Comparison of ENCODE assay signal across 10 cellular contexts in genomic region chr6:149043476-149044130, GRCh38.
DNase-seq lines count a peak whose midpoint lies in the region; ATAC-seq and TF ChIP-seq lines count a peak whose summit lies in the region.
"Had no signal": no experiment of that assay in that cellular context is flagged by ENCODE, and none has a peak within 500 bp of the region (broad histone marks: within the 10 kb centered on the region; RNA-seq: fewer than 3 reads in every experiment).

No MANE protein-coding gene starts in this region.

- H3F3A ChIP-seq in PC-9 (ENCODE audit: insufficient read depth, low read depth) = no peaks in the 10 kb centered on the region

- no TSS peak for BruUV-seq in PC-9 (replicated peaks; lab: Mats Ljungman, UMichigan)

- H3K27me3 Mint-ChIP-seq in activated T-helper 1 cell treated with anti-CD3 and anti-CD28 coated beads, Interleukin-12 subunit alpha, Interleukin-12 subunit beta, Interleukin-2, Interleukin-4 antibody, amounts not matched to agents 30 ng/mL and 10 ng/mL and 1 ng/mL, durations not matched to agents 14 hours and 24 hours and 36 hours (ENCODE audit: insufficient read depth) = no peaks in the 10 kb centered on the region

- DNase-seq in AG04450 (ENCODE audit: low read depth, low spot score) (no peak), GM10248 (ENCODE audit: extremely low spot score) (no peak), PC-9 (peak in 1 of 2 experiments; percentile 2), epithelial cell of proximal tubule (ENCODE audit: low read depth) (no peak), RKO (ENCODE audit: low spot score) (no peak)
- no peak for DNase-seq in activated T-helper 1 cell treated with anti-CD3 and anti-CD28 coated beads, Interleukin-12 subunit alpha, Interleukin-12 subunit beta, Interleukin-2, Interleukin-4 antibody, amounts not matched to agents 30 ng/mL and 10 ng/mL and 1 ng/mL, durations not matched to agents 14 hours and 24 hours and 36 hours (ENCODE audit: low spot score)
- DNase-seq: cortex of kidney had no signal

- H3K9me3 Mint-ChIP-seq in activated T-helper 1 cell treated with anti-CD3 and anti-CD28 coated beads, Interleukin-12 subunit alpha, Interleukin-12 subunit beta, Interleukin-2, Interleukin-4 antibody, amounts not matched to agents 30 ng/mL and 10 ng/mL and 1 ng/mL, durations not matched to agents 14 hours and 24 hours and 36 hours = no peaks in the 10 kb centered on the region

- H3K9me2 ChIP-seq in PC-9 (ENCODE audit: insufficient read depth) = no peaks in the 10 kb centered on the region

- H3K27ac ChIP-seq in AG04450 (ENCODE audit: low read depth, low read length) (no peak overlapping the region), PC-9 (no peak overlapping the region)
- H3K27ac ChIP-seq: upper lobe of left lung had no signal

- ATAC-seq in HG02884 (IDR thresholded peaks at IDR 0.05; ENCODE audit: unreplicated experiment) = no peak
- ATAC-seq in GM21576 (IDR thresholded peaks at IDR 0.05; ENCODE audit: unreplicated experiment) = no peak

- peaks cover 2% of the 10 kb centered on the region for H3K36me3 Mint-ChIP-seq in activated T-helper 1 cell treated with anti-CD3 and anti-CD28 coated beads, Interleukin-12 subunit alpha, Interleukin-12 subunit beta, Interleukin-2, Interleukin-4 antibody, amounts not matched to agents 30 ng/mL and 10 ng/mL and 1 ng/mL, durations not matched to agents 14 hours and 24 hours and 36 hours (ENCODE audit: low read depth)

- no peaks in the 10 kb centered on the region for H3K27me3 ChIP-seq in AG04450 (ENCODE audit: control insufficient read depth, insufficient read depth, low read length)
- H3K27me3 ChIP-seq in PC-9 (ENCODE audit: insufficient read depth, low read depth) = no peaks in the 10 kb centered on the region
- H3K27me3 ChIP-seq: upper lobe of left lung had no signal

- no peaks in the 10 kb centered on the region for H4K20me1 ChIP-seq in PC-9 (ENCODE audit: insufficient read depth)

- peak; percentile 34 for TF ChIP-seq CTCF in AG04450 (IDR thresholded peaks at IDR 0.05; ENCODE audit: low read depth, low read length)
- peak; percentile 31 for TF ChIP-seq CTCF in GM10248 (IDR thresholded peaks at IDR 0.05; ENCODE audit: control extremely low read depth, extremely low read depth, low read depth, missing control alignments)
- TF ChIP-seq CTCF in PC-9 (conservative IDR thresholded peaks at IDR 0.05) = 0 out of 2 replicates have a peak, but pooled peaks have one; percentile 21
- peak; percentile 52 for TF ChIP-seq CTCF in epithelial cell of proximal tubule (conservative IDR thresholded peaks at IDR 0.05; ENCODE audit: low read depth, low read length)

- no peak overlapping the region for H3K27ac Mint-ChIP-seq in activated T-helper 1 cell treated with anti-CD3 and anti-CD28 coated beads, Interleukin-12 subunit alpha, Interleukin-12 subunit beta, Interleukin-2, Interleukin-4 antibody, amounts not matched to agents 30 ng/mL and 10 ng/mL and 1 ng/mL, durations not matched to agents 14 hours and 24 hours and 36 hours

- H3K79me2 ChIP-seq in PC-9 (ENCODE audit: low read depth) = no peaks in the 10 kb centered on the region

- H3K9me3 ChIP-seq in AG04450 (ENCODE audit: control insufficient read depth, insufficient read depth, low read length) = peaks cover 3% of the 10 kb centered on the region; the same call in 1 of the 2 replicates
- no peaks in the 10 kb centered on the region for H3K9me3 ChIP-seq in PC-9 (ENCODE audit: insufficient read depth, low read depth)
- H3K9me3 ChIP-seq: upper lobe of left lung had no signal

- CTCF ChIA-PET in AG04450 (lab: Charles Lee) (interaction anchor here (1.7 kb wide), 1 partner anchor 389 kb away, joined by 4 read pairs; no protein-coding TSS in a partner anchor), GM10248 (lab: Yijun Ruan, JAX) (interaction anchor here (1.0 to 5.7 kb wide), 9 partner anchors 10 to 431 kb away, joined by 3 to 59 read pairs (median 4); no protein-coding TSS in a partner anchor), PC-9 (lab: Charles Lee) (no interaction called here)

- no peak overlapping the region for H2AFZ ChIP-seq in PC-9

- intact Hi-C loops in PC-9 (cut with micrococcal nuclease; ENCODE audit: unreplicated experiment) = no loop called here
- intact Hi-C loops in activated T-helper 1 cell treated with anti-CD3 and anti-CD28 coated beads, Interleukin-12 subunit alpha, Interleukin-12 subunit beta, Interleukin-2, Interleukin-4 antibody, amounts not matched to agents 30 ng/mL and 10 ng/mL and 1 ng/mL, durations not matched to agents 14 hours and 24 hours and 36 hours (cut with micrococcal nuclease) = no loop called here

- H3K4me2 ChIP-seq in PC-9 = no peak overlapping the region

- H3K4me3 Mint-ChIP-seq in activated T-helper 1 cell treated with anti-CD3 and anti-CD28 coated beads, Interleukin-12 subunit alpha, Interleukin-12 subunit beta, Interleukin-2, Interleukin-4 antibody, amounts not matched to agents 30 ng/mL and 10 ng/mL and 1 ng/mL, durations not matched to agents 14 hours and 24 hours and 36 hours = no peak overlapping the region

- peaks cover 16% of the 10 kb centered on the region for H3K4me1 ChIP-seq in PC-9 (replicated peaks; ENCODE audit: insufficient read depth)
- H3K4me1 ChIP-seq: upper lobe of left lung had no signal

- POLR2A ChIA-PET in AG04450 (lab: Yijun Ruan, JAX) = no interaction called here
- POLR2A ChIA-PET in GM10248 (lab: Yijun Ruan, JAX) = no interaction called here
- POLR2A ChIA-PET in PC-9 (lab: Charles Lee; ENCODE audit: unreplicated experiment) = no interaction called here

- H3K4me3 ChIP-seq in AG04450 (ENCODE audit: low read depth, low read length) (no peak overlapping the region), PC-9 (no peak overlapping the region), epithelial cell of proximal tubule (ENCODE audit: low read depth, low read length) (no peak overlapping the region)
- H3K4me3 ChIP-seq: upper lobe of left lung had no signal

- H3K36me3 ChIP-seq in PC-9 (ENCODE audit: low read depth) = no peaks in the 10 kb centered on the region
- H3K36me3 ChIP-seq: upper lobe of left lung had no signal

- H3K4me1 Mint-ChIP-seq in activated T-helper 1 cell treated with anti-CD3 and anti-CD28 coated beads, Interleukin-12 subunit alpha, Interleukin-12 subunit beta, Interleukin-2, Interleukin-4 antibody, amounts not matched to agents 30 ng/mL and 10 ng/mL and 1 ng/mL, durations not matched to agents 14 hours and 24 hours and 36 hours (ENCODE audit: low read depth) = peaks cover 72% of the 10 kb centered on the region
